In the genomic region with DNA sequence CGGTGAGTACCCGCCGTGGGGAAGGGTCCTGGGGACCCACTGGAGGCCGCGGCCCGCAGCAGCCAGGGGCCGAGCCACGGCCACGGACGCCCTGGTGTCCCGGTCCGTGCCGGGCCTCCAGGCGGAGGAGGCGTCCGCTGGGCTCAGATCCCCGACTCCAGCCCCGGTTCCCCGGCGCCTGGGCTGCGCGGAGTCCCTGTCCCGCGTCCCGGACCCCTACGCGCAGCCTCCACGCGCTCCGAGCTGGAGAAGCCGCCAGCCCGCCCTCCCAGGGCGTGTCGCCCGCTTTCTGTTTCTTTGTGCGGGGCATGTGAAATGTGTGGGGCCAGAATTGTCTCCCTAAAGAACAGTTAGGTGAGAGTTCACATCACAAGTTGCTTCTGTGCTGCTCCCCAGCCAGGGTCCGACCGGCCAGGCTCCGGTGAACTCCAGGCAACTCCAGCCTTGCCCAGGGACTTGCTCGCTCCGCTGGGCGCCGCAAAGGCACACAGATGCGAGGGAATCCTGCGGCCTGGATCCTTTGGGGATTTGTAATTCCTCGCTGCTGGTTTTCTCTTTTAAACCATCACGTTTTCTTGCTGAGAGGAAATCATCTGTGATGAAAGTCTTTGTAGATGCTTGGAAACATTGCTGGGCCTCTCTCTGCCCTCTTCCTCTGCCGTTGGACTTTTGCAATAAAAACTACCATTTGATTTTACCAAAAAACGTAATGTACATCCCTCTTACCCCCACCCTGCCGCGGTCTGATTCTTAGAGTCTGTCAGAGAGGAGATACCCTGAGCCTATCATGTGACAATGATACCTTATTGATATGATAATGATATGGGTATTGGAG, we compare ENCODE assay signal across 8 cellular contexts. TPM values are rescaled to one million over a fixed set of nuclear protein-coding genes. Genes with fewer than 3 reads are reported as not detected.
DNase-seq lines count a peak whose midpoint lies in the region; ATAC-seq and TF ChIP-seq lines count a peak whose summit lies in the region.

No MANE protein-coding gene starts in this region.

- peak overlapping the region; percentile 97 for H3K27ac Mint-ChIP-seq in activated T-helper 2 cell treated with anti-CD3 and anti-CD28 coated beads, Interferon-gamma antibody, Interleukin-2, Interleukin-4, amounts not matched to agents 10 μg/mL and 5 μg/mL and 100 μg/mL, durations not matched to agents 14 hours and 24 hours and 36 hours
- H3K27ac Mint-ChIP-seq in osteocyte (ENCODE audit: unreplicated experiment), result peak overlapping the region; percentile 98

- H3K9me3 ChIP-seq in DND-41 (ENCODE audit: insufficient read depth, low read length, severe bottlenecking), result no peaks in the 10 kb centered on the region

- intact Hi-C loops in activated T-helper 2 cell treated with anti-CD3 and anti-CD28 coated beads, Interferon-gamma antibody, Interleukin-2, Interleukin-4, amounts not matched to agents 10 μg/mL and 5 μg/mL and 100 μg/mL, durations not matched to agents 14 hours and 24 hours and 36 hours (cut with micrococcal nuclease), result loop anchor here (1.0 to 5.0 kb wide), 4 partner anchors 10 to 426 kb away; no protein-coding TSS in a partner anchor

- H3K79me2 ChIP-seq in DND-41 (ENCODE audit: insufficient read depth, low read length), result no peaks in the 10 kb centered on the region

- H3K4me3 ChIP-seq in DND-41 (ENCODE audit: low read depth in 1 of 2, low read length in 2 of 2), result peak overlapping the region; percentile 27 to 59; a peak in 3 of 4 replicates
- peak overlapping the region; percentile 77 for H3K4me3 ChIP-seq in Jurkat, Clone E6-1 (ENCODE audit: low read length)

- peak overlapping the region; percentile 69 for H2AFZ ChIP-seq in DND-41 (ENCODE audit: low read depth, low read length)

- peak; percentile 52 for ATAC-seq in DND-41 (ENCODE audit: insufficient read depth, low read depth)
- peak; percentile 16 for ATAC-seq in GM21619 (IDR thresholded peaks at IDR 0.05; ENCODE audit: unreplicated experiment)
- peak; percentile 29 for ATAC-seq in foreskin keratinocyte
- no peak for ATAC-seq in GM18520 (IDR thresholded peaks at IDR 0.05; ENCODE audit: unreplicated experiment)

- no peaks in the 10 kb centered on the region for H3K9me3 Mint-ChIP-seq in activated T-helper 2 cell treated with anti-CD3 and anti-CD28 coated beads, Interferon-gamma antibody, Interleukin-2, Interleukin-4, amounts not matched to agents 10 μg/mL and 5 μg/mL and 100 μg/mL, durations not matched to agents 14 hours and 24 hours and 36 hours
- H3K9me3 Mint-ChIP-seq in osteocyte (ENCODE audit: unreplicated experiment), result no peaks in the 10 kb centered on the region

- no peaks in the 10 kb centered on the region for H3K36me3 ChIP-seq in DND-41 (ENCODE audit: insufficient read depth, low read length)

- H3K36me3 Mint-ChIP-seq in activated T-helper 2 cell treated with anti-CD3 and anti-CD28 coated beads, Interferon-gamma antibody, Interleukin-2, Interleukin-4, amounts not matched to agents 10 μg/mL and 5 μg/mL and 100 μg/mL, durations not matched to agents 14 hours and 24 hours and 36 hours (ENCODE audit: low read depth), result peaks cover 36% of the 10 kb centered on the region
- peaks cover 6% of the 10 kb centered on the region for H3K36me3 Mint-ChIP-seq in osteocyte (ENCODE audit: unreplicated experiment)

- H3K27ac ChIP-seq in DND-41 (ENCODE audit: low read length) (peak overlapping the region; percentile 58), foreskin keratinocyte (no peak overlapping the region)

- peak; percentile 44 for DNase-seq in DND-41
- no peak for DNase-seq in Jurkat, Clone E6-1 (ENCODE audit: low read depth, low spot score)
- DNase-seq in activated T-helper 2 cell treated with anti-CD3 and anti-CD28 coated beads, Interferon-gamma antibody, Interleukin-2, Interleukin-4, amounts not matched to agents 10 μg/mL and 5 μg/mL and 100 μg/mL, durations not matched to agents 14 hours and 24 hours and 36 hours (ENCODE audit: low spot score), result peak; percentile 41
- no peak for DNase-seq in foreskin keratinocyte
- no peak for DNase-seq in osteocyte (ENCODE audit: extremely low spot score, unreplicated experiment)
- no peak for DNase-seq in NCI-H187 treated with DMSO at 0.1 percent for 48 hours (lab: John Stamatoyannopoulos, UW)

- peaks cover 49% of the 10 kb centered on the region for H3K4me1 Mint-ChIP-seq in activated T-helper 2 cell treated with anti-CD3 and anti-CD28 coated beads, Interferon-gamma antibody, Interleukin-2, Interleukin-4, amounts not matched to agents 10 μg/mL and 5 μg/mL and 100 μg/mL, durations not matched to agents 14 hours and 24 hours and 36 hours (ENCODE audit: low read depth)
- peaks cover 54% of the 10 kb centered on the region for H3K4me1 Mint-ChIP-seq in osteocyte (ENCODE audit: unreplicated experiment)

- H3K4me2 ChIP-seq in DND-41 (ENCODE audit: insufficient read depth, low read length), result peak overlapping the region; percentile 64

- no peaks in the 10 kb centered on the region for H4K20me1 ChIP-seq in DND-41 (ENCODE audit: insufficient read depth, low read length)

- TF ChIP-seq CTCF in DND-41 (IDR thresholded peaks at IDR 0.05; ENCODE audit: borderline replicate concordance, extremely low read depth, low read length, poor library complexity, severe bottlenecking) (no peak), foreskin keratinocyte (conservative IDR thresholded peaks at IDR 0.05) (no peak), osteocyte (IDR thresholded peaks at IDR 0.05) (no peak)

- peak overlapping the region; percentile 57 for H3K9ac ChIP-seq in DND-41 (ENCODE audit: low read depth, low read length)

- H3K4me3 Mint-ChIP-seq in activated T-helper 2 cell treated with anti-CD3 and anti-CD28 coated beads, Interferon-gamma antibody, Interleukin-2, Interleukin-4, amounts not matched to agents 10 μg/mL and 5 μg/mL and 100 μg/mL, durations not matched to agents 14 hours and 24 hours and 36 hours (ENCODE audit: low read depth), result peak overlapping the region; percentile 93
- H3K4me3 Mint-ChIP-seq in osteocyte (ENCODE audit: unreplicated experiment), result peak overlapping the region; percentile 91

- no peaks in the 10 kb centered on the region for H3K27me3 Mint-ChIP-seq in activated T-helper 2 cell treated with anti-CD3 and anti-CD28 coated beads, Interferon-gamma antibody, Interleukin-2, Interleukin-4, amounts not matched to agents 10 μg/mL and 5 μg/mL and 100 μg/mL, durations not matched to agents 14 hours and 24 hours and 36 hours (ENCODE audit: low read depth)
- H3K27me3 Mint-ChIP-seq in osteocyte (ENCODE audit: unreplicated experiment), result no peaks in the 10 kb centered on the region

- H3K27me3 ChIP-seq in DND-41 (ENCODE audit: insufficient read depth, low read length, poor library complexity) (peaks cover 19% of the 10 kb centered on the region), foreskin keratinocyte (no peaks in the 10 kb centered on the region)

- H3K4me1 ChIP-seq in DND-41 (ENCODE audit: insufficient read depth, low read length) (peaks cover 22% of the 10 kb centered on the region), foreskin keratinocyte (no peaks in the 10 kb centered on the region)

RNA-seq across cellular contexts. Expression of a gene that starts 0.6 kb away (rescaled TPM):
- polyA plus RNA-seq in Jurkat, Clone E6-1 (2012; ENCODE audit: insufficient read depth, insufficient read length), result 140 TPM
- total RNA-seq in activated T-helper 2 cell treated with anti-CD3 and anti-CD28 coated beads, Interferon-gamma antibody, Interleukin-2, Interleukin-4, amounts not matched to agents 10 μg/mL and 5 μg/mL and 100 μg/mL, durations not matched to agents 14 hours and 24 hours and 36 hours, result 119 and 128 TPM in 2 replicates
- total RNA-seq in foreskin keratinocyte (not detected in 2 replicates), osteocyte (110 and 114 TPM in 2 replicates)
- polyA plus RNA-seq in foreskin keratinocyte, result 0.03 TPM in 1 of 2 replicates, not detected in the other

Comparison
In these comparisons a context has a peak if more than half of its experiments do, and no peak if none do; other contexts are left out.
1. DNase-seq: peak in DND-41 (single experiment) and activated T-helper 2 cell treated with anti-CD3 and anti-CD28 coated beads, Interferon-gamma antibody, Interleukin-2, Interleukin-4, amounts not matched to agents 10 μg/mL and 5 μg/mL and 100 μg/mL, durations not matched to agents 14 hours and 24 hours and 36 hours (single experiment); none in Jurkat, Clone E6-1 (single experiment), foreskin keratinocyte (0 of 2), osteocyte (single experiment) and NCI-H187 treated with DMSO at 0.1 percent for 48 hours (single experiment).
2. RNA of a gene that starts 0.6 kb away (total RNA-seq): 119 to 128 TPM in activated T-helper 2 cell treated with anti-CD3 and anti-CD28 coated beads, Interferon-gamma antibody, Interleukin-2, Interleukin-4, amounts not matched to agents 10 μg/mL and 5 μg/mL and 100 μg/mL, durations not matched to agents 14 hours and 24 hours and 36 hours and 110 to 114 TPM in osteocyte; not detected in foreskin keratinocyte; every median in the first group is over 100 times any median in the second.